15 cellular contexts compared by ENCODE assay signal in genomic region chr11:4464216-4465159, GRCh38. TPM values are rescaled to one million over a fixed set of nuclear protein-coding genes. Genes with fewer than 3 reads are reported as not detected.
DNase-seq lines count a peak whose midpoint lies in the region; ATAC-seq and TF ChIP-seq lines count a peak whose summit lies in the region.
"Had no signal": no experiment of that assay in that cellular context is flagged by ENCODE, and none has a peak within 500 bp of the region (broad histone marks: within the 10 kb centered on the region; RNA-seq: fewer than 3 reads in every experiment).

No MANE protein-coding gene starts in this region.

- no peak overlapping the region for H3K18ac ChIP-seq in neuronal stem cell (ENCODE audit: low read length)

- peak; percentile 56 for DNase-seq in DMS53 (lab: John Stamatoyannopoulos, UW)
- DNase-seq in DMS53 treated with DMSO at 0.1 percent for 48 hours (lab: John Stamatoyannopoulos, UW; ENCODE audit: unreplicated experiment), result no peak
- DNase-seq in MG63, result peak; percentile 2
- DNase-seq in endodermal cell, result peak; percentile 64
- no peak for DNase-seq in neuronal stem cell (ENCODE audit: low spot score)
- no peak for DNase-seq in NCI-H2107 (lab: John Stamatoyannopoulos, UW)
- no peak for DNase-seq in H4 (ENCODE audit: low spot score)
- no peak for DNase-seq in omental fat pad (ENCODE audit: low spot score)
- DNase-seq: 8988T, esophagus squamous epithelium, NCI-H2081 treated with DMSO at 0.1 percent for 48 hours, occipital lobe had no signal

- ATAC-seq in omental fat pad (ENCODE audit: low FRiP score), result no peak

- no peak overlapping the region for H3K4me3 ChIP-seq in MG63
- H3K4me3 ChIP-seq in endodermal cell (ENCODE audit: low read length), result peak overlapping the region; percentile 61
- H3K4me3 ChIP-seq in neuronal stem cell (ENCODE audit: low read length in 2 of 2), result no peak overlapping the region
- H3K4me3 ChIP-seq: esophagus squamous epithelium, SK-N-MC had no signal

- H4K8ac ChIP-seq in neuronal stem cell (ENCODE audit: low read depth, low read length), result no peak overlapping the region

- no peaks in the 10 kb centered on the region for H3K27me3 ChIP-seq in MG63
- H3K27me3 ChIP-seq in endodermal cell (ENCODE audit: control insufficient read depth, insufficient read depth, low read length, poor library complexity, severe bottlenecking), result no peaks in the 10 kb centered on the region
- peaks cover 0 to 3% (median 0%) of the 10 kb centered on the region in 3 experiments for H3K27me3 ChIP-seq in neuronal stem cell (ENCODE audit: control insufficient read depth in 3 of 3, insufficient read depth in 3 of 3, low read depth in 1 of 3, low read length in 3 of 3)
- H3K27me3 ChIP-seq: esophagus squamous epithelium had no signal

- H3K4ac ChIP-seq in neuronal stem cell (ENCODE audit: low read length), result no peak overlapping the region

- H3K23ac ChIP-seq in neuronal stem cell (ENCODE audit: low read depth, low read length, poor library complexity), result no peak overlapping the region

- no peaks in the 10 kb centered on the region for H3K36me3 ChIP-seq in MG63
- H3K36me3 ChIP-seq in endodermal cell (ENCODE audit: control insufficient read depth, insufficient read depth, low read length), result no peaks in the 10 kb centered on the region
- no peaks in the 10 kb centered on the region for H3K36me3 ChIP-seq in neuronal stem cell (replicated peaks in 1 of 2; ENCODE audit: control insufficient read depth in 2 of 2, insufficient read depth in 2 of 2, low read length in 2 of 2)
- H3K36me3 ChIP-seq: esophagus squamous epithelium had no signal

- no peak overlapping the region for H2BK120ac ChIP-seq in neuronal stem cell (ENCODE audit: low read depth, low read length)

- H3K4me2 ChIP-seq in neuronal stem cell (ENCODE audit: insufficient read depth, low read length, poor library complexity, severe bottlenecking), result no peak overlapping the region

- no peaks in the 10 kb centered on the region for H3K9me3 ChIP-seq in MG63
- peaks cover 30% of the 10 kb centered on the region for H3K9me3 ChIP-seq in endodermal cell (ENCODE audit: control insufficient read depth, low read length)
- H3K9me3 ChIP-seq in neuronal stem cell (replicated peaks in 1 of 2; ENCODE audit: control insufficient read depth in 2 of 2, insufficient read depth in 1 of 2, low read depth in 1 of 2, low read length in 2 of 2), result peaks cover 5% of the 10 kb centered on the region in 2 donors

- H3K4me1 Mint-ChIP-seq in endodermal cell, result no peaks in the 10 kb centered on the region

- no peaks in the 10 kb centered on the region for H3K36me3 Mint-ChIP-seq in endodermal cell (ENCODE audit: low read depth)

- no peak overlapping the region for H2BK15ac ChIP-seq in neuronal stem cell (ENCODE audit: low read length)

- no peak overlapping the region for H2BK12ac ChIP-seq in neuronal stem cell (ENCODE audit: low read length)

- no peaks in the 10 kb centered on the region for H3K27me3 Mint-ChIP-seq in endodermal cell (ENCODE audit: insufficient read depth)

- H3K27ac Mint-ChIP-seq in endodermal cell, result no peak overlapping the region

- H4K91ac ChIP-seq in neuronal stem cell (ENCODE audit: low read depth, low read length, poor library complexity), result no peak overlapping the region

- no peaks in the 10 kb centered on the region for H3K4me1 ChIP-seq in endodermal cell (ENCODE audit: control insufficient read depth, insufficient read depth, low read length)
- no peaks in the 10 kb centered on the region for H3K4me1 ChIP-seq in neuronal stem cell (ENCODE audit: control insufficient read depth in 2 of 2, insufficient read depth in 1 of 2, low read depth in 1 of 2, low read length in 2 of 2)

- peaks cover 12% of the 10 kb centered on the region for H3K9me3 Mint-ChIP-seq in endodermal cell

- no peak overlapping the region for H3K14ac ChIP-seq in neuronal stem cell (ENCODE audit: low read length)

- H3K27ac ChIP-seq in endodermal cell (ENCODE audit: low read depth, low read length), result no peak overlapping the region
- no peak overlapping the region for H3K27ac ChIP-seq in neuronal stem cell (replicated peaks; ENCODE audit: low read length)
- H3K27ac ChIP-seq: esophagus squamous epithelium, SK-N-MC had no signal

- no peak overlapping the region for H2BK5ac ChIP-seq in neuronal stem cell (ENCODE audit: low read length)

- H2AK5ac ChIP-seq in neuronal stem cell (ENCODE audit: low read depth, low read length), result no peak overlapping the region

- TF ChIP-seq CTCF in endodermal cell (conservative IDR thresholded peaks at IDR 0.05), result no peak
- no peak for TF ChIP-seq CTCF in omental fat pad (IDR thresholded peaks at IDR 0.05)

- peak overlapping the region; percentile 11 for H2AFZ ChIP-seq in neuronal stem cell (ENCODE audit: low read length)

- H3K79me1 ChIP-seq in neuronal stem cell (ENCODE audit: low read depth, low read length), result no peaks in the 10 kb centered on the region

- no peak overlapping the region for H3K9ac ChIP-seq in endodermal cell (ENCODE audit: extremely low read depth, low read length, poor library complexity, severe bottlenecking)
- H3K9ac ChIP-seq in neuronal stem cell (ENCODE audit: low read depth, low read length, poor library complexity), result no peak overlapping the region

- H3K4me3 Mint-ChIP-seq in endodermal cell, result no peak overlapping the region

- 70 to 90% methylated on average over 2 to 5 of the region's 5 CpGs for WGBS in endodermal cell (ENCODE audit: insufficient coverage in 1 of 2, insufficient read length in 1 of 2), 2 experiments
- no CpG with 5 or more reads among the region's 5 CpGs for WGBS in neuronal stem cell (ENCODE audit: extremely low coverage in 2 of 2, insufficient read length in 2 of 2, insufficient replicate concordance in 1 of 2), 2 donors

RNA-seq across cellular contexts. Expression of gene OR52K2, which starts 15.4 kb away (rescaled TPM):
- total RNA-seq in MG63 (2014; rRNA removed; shearing (Covaris generic); ENCODE audit: low replicate concordance), result not detected in 2 replicates
- not detected for total RNA-seq in endodermal cell
- not detected for polyA plus RNA-seq in endodermal cell (2013, experiment 1 of 2)
- polyA plus RNA-seq in endodermal cell (2013, experiment 2 of 2), result not detected
- not detected for polyA plus RNA-seq in neuronal stem cell (2013, experiment 1 of 2)
- not detected for polyA plus RNA-seq in neuronal stem cell (2013, experiment 2 of 2)
- not detected in 2 replicates for total RNA-seq in H4 (2014; rRNA removed; shearing (Covaris generic))
- total RNA-seq in omental fat pad, result not detected
- total RNA-seq: esophagus squamous epithelium, mesenteric fat pad, occipital lobe had no signal
- polyA plus RNA-seq: adipose tissue had no signal

RNA-seq across cellular contexts. Expression of gene OR52K1, which starts 18.0 kb away (rescaled TPM):
- not detected in 2 replicates for total RNA-seq in MG63 (2014; rRNA removed; shearing (Covaris generic); ENCODE audit: low replicate concordance)
- total RNA-seq in endodermal cell, result not detected
- not detected for polyA plus RNA-seq in endodermal cell (2013, experiment 1 of 2)
- polyA plus RNA-seq in endodermal cell (2013, experiment 2 of 2), result not detected
- not detected for polyA plus RNA-seq in neuronal stem cell (2013, experiment 1 of 2)
- polyA plus RNA-seq in neuronal stem cell (2013, experiment 2 of 2), result not detected
- not detected in 2 replicates for total RNA-seq in H4 (2014; rRNA removed; shearing (Covaris generic))
- total RNA-seq in omental fat pad, result under 1 TPM in 1 of 4 donors, not detected in 3; 0.46 TPM
- total RNA-seq: esophagus squamous epithelium, mesenteric fat pad, occipital lobe had no signal
- polyA plus RNA-seq: adipose tissue had no signal

Comparison
In these comparisons a context has a peak if more than half of its experiments do, and no peak if none do; other contexts are left out.
1. DNase-seq: peak in DMS53 (single experiment), MG63 (single experiment) and endodermal cell (single experiment); none in DMS53 treated with DMSO at 0.1 percent for 48 hours (single experiment), neuronal stem cell (single experiment), NCI-H2107 (single experiment), H4 (single experiment) and omental fat pad (single experiment).